ENCODE assay signal across 30 cellular contexts in genomic region chr22:38065539-38065938, GRCh38. TPM values are rescaled to one million over a fixed set of nuclear protein-coding genes. Genes with fewer than 3 reads are reported as not detected.
"Had no signal": no experiment of that assay in that cellular context is flagged by ENCODE, and none has a peak within 500 bp of the region (broad histone marks: within the 10 kb centered on the region; RNA-seq: fewer than 3 reads in every experiment).

No MANE protein-coding gene starts in this region.

- H3K27ac ChIP-seq: KMS-11 had no signal

- ATAC-seq: activated naive CD4-positive, alpha-beta T cell treated with anti-CD3 and anti-CD28 coated beads, Interleukin-2, amount 50 U/mL, for 72 hours; activated naive CD8-positive, alpha-beta T cell treated with anti-CD3 and anti-CD28 coated beads, Interleukin-2, amount 50 U/mL, for 24 hours; activated T-cell treated with anti-CD3 and anti-CD28 coated beads, Interleukin-2, amount 50 U/mL, for 4 hours; Panc1; T-helper 17 cell had no signal

- DNase-seq: activated B cell treated with CpG ODN at 0.5 μM for 24 hours; activated CD4-positive, alpha-beta T cell treated with anti-CD3 and anti-CD28 coated beads for 1 hour; activated CD4-positive, alpha-beta T cell treated with anti-CD3 and anti-CD28 coated beads, Interleukin-2, amount 10 ng/mL, durations not matched to agents 24 days and 14 days; activated CD4-positive, alpha-beta T cell treated with anti-CD3 and anti-CD28 coated beads, Interleukin-2, amount 50 U/mL, for 48 hours; activated CD8-positive, alpha-beta memory T cell treated with anti-CD3 and anti-CD28 coated beads for 24 hours; activated effector memory CD4-positive, alpha-beta T cell treated with anti-CD3 and anti-CD28 coated beads, Interleukin-2, amount 50 U/mL, for 16 hours; activated naive CD4-positive, alpha-beta T cell treated with Interleukin-2 at 50 U/mL for 16 hours; activated naive CD8-positive, alpha-beta T cell treated with anti-CD3 and anti-CD28 coated beads, Interleukin-2, amount 50 U/mL, for 24 hours; activated T-cell treated with anti-CD3 and anti-CD28 coated beads, Interleukin-2, amount 50 U/mL, for 4 hours; amniotic stem cell; NCI-H1092; NCI-H1417; NCI-H1694; NCI-H2029; NCI-H2107; NCI-H345; NCI-H510A; NCI-H526 treated with DMSO at 0.1 percent for 48 hours; NCI-H82; OCI-M1; RPMI8226; SHP77; T-helper 17 cell; T1000 had no signal

RNA-seq across cellular contexts. Expression of gene SLC16A8, which starts 18.4 kb away (rescaled TPM):
- total RNA-seq: activated B cell treated with CpG ODN at 0.5 μM for 24 hours; activated CD4-positive, alpha-beta T cell treated with anti-CD3 and anti-CD28 coated beads, Interleukin-2, amount 10 ng/mL, durations not matched to agents 24 days and 14 days; activated T-cell treated with anti-CD3 and anti-CD28 coated beads, Interleukin-2, amount 50 U/mL, for 4 hours; MCF 10A; SK-MEL-5; T-helper 17 cell had no signal
- polyA plus RNA-seq: IgD-negative memory B cell had no signal

RNA-seq across cellular contexts. Expression of gene BAIAP2L2, which starts 44.9 kb away (rescaled TPM):
- polyA plus RNA-seq: IgD-negative memory B cell had no signal
